1 cellular context compared by ENCODE assay signal in genomic region chr3:48439820-48440589, GRCh38.
TF ChIP-seq lines count a peak whose summit lies in the region.

Gene CCDC51, minus strand, starts transcription at chr3:48440119. Its CDS starts 4,991 bp downstream, at chr3:48435128.
Gene TMA7, plus strand, starts transcription at chr3:48440257. Its CDS starts 40 bp downstream, at chr3:48440297.

TF ChIP-seq in K562, 482 proteins besides CTCF, POLR2A, EP300 and RAD21 (continued from another document and continues in another):
- no peak for TF ChIP-seq CTCFL (IDR thresholded peaks at IDR 0.05; ENCODE audit: borderline replicate concordance, insufficient read depth, low read depth, low read length, poor library complexity, severe bottlenecking)
- no peak for TF ChIP-seq SMARCB1 (IDR thresholded peaks at IDR 0.05; ENCODE audit: insufficient read length, low read depth)
- TF ChIP-seq E4F1 (CRISPR knock-in tag; IDR thresholded peaks at IDR 0.05; ENCODE audit: borderline replicate concordance), result no peak
- TF ChIP-seq NFIX (CRISPR knock-in tag; IDR thresholded peaks at IDR 0.05; ENCODE audit: low read depth), result no peak
- TF ChIP-seq KLF10 (CRISPR knock-in tag; IDR thresholded peaks at IDR 0.05), result no peak
- TF ChIP-seq NCOA2 (IDR thresholded peaks at IDR 0.05; ENCODE audit: partially characterized antibody in 2 of 2), result no peak
- TF ChIP-seq HMGN3 (IDR thresholded peaks at IDR 0.05; ENCODE audit: borderline replicate concordance, extremely low read depth, insufficient read length, low read depth, low read length), result no peak
- TF ChIP-seq BACH1 (tag; IDR thresholded peaks at IDR 0.05), result no peak
- no peak for TF ChIP-seq SAFB2 (IDR thresholded peaks at IDR 0.05; ENCODE audit: borderline replicate concordance, low read depth, low read length, severe bottlenecking)
- TF ChIP-seq GABPB2 (CRISPR knock-in tag; conservative IDR thresholded peaks at IDR 0.05), result no peak
- TF ChIP-seq ZNF41 (CRISPR knock-in tag; conservative IDR thresholded peaks at IDR 0.05), result no peak
- TF ChIP-seq TCFL5 (CRISPR knock-in tag; conservative IDR thresholded peaks at IDR 0.05), result no peak
- peak; percentile 32 to 91 (median 85) for TF ChIP-seq YY1 (IDR thresholded peaks at IDR 0.05; ENCODE audit: borderline replicate concordance in 1 of 3, control insufficient read depth in 1 of 3, extremely low read depth in 1 of 3, insufficient read depth in 3 of 3, insufficient read length in 1 of 3, insufficient replicate concordance in 2 of 3, low read depth in 1 of 3, low read length in 2 of 3)
- TF ChIP-seq NFXL1 (CRISPR knock-in tag; IDR thresholded peaks at IDR 0.05), result no peak
- peak; percentile 68 for TF ChIP-seq MTA2 (IDR thresholded peaks at IDR 0.05; ENCODE audit: low read depth)
- TF ChIP-seq PREB (CRISPR knock-in tag; IDR thresholded peaks at IDR 0.05), result no peak
- no peak for TF ChIP-seq NELFE (IDR thresholded peaks at IDR 0.05; ENCODE audit: insufficient read depth, insufficient read length)
- TF ChIP-seq FOXK1 (CRISPR knock-in tag; IDR thresholded peaks at IDR 0.05; ENCODE audit: borderline replicate concordance), result no peak
- peak; percentile 96 for TF ChIP-seq POLR2G (IDR thresholded peaks at IDR 0.05; ENCODE audit: low read depth, low read length)
- TF ChIP-seq FUS (optimal IDR thresholded peaks at IDR 0.05; ENCODE audit: low read depth, low read length), result no peak
- TF ChIP-seq ZNF655 (CRISPR knock-in tag; IDR thresholded peaks at IDR 0.05), result no peak
- TF ChIP-seq ZNF764 (CRISPR knock-in tag; IDR thresholded peaks at IDR 0.05; ENCODE audit: low read depth), result no peak
- peak; percentile 75; the same call in 1 of the 2 replicates for TF ChIP-seq TOE1 (IDR thresholded peaks at IDR 0.05; ENCODE audit: borderline replicate concordance)
- no peak for TF ChIP-seq TOE1 (CRISPR knock-in tag; IDR thresholded peaks at IDR 0.05; ENCODE audit: borderline replicate concordance, low read depth)
- TF ChIP-seq ZNF175 (CRISPR knock-in tag; IDR thresholded peaks at IDR 0.05; ENCODE audit: low read depth), result no peak
- no peak for TF ChIP-seq ZNF780A (CRISPR knock-in tag; IDR thresholded peaks at IDR 0.05)
- no peak for TF ChIP-seq RCOR1 (IDR thresholded peaks at IDR 0.05; ENCODE audit: borderline replicate concordance in 1 of 2, low read depth in 2 of 2, low read length in 2 of 2)
- TF ChIP-seq TAL1 (IDR thresholded peaks at IDR 0.05), result no peak
- TF ChIP-seq NFE2L1 (tag; IDR thresholded peaks at IDR 0.05; ENCODE audit: borderline replicate concordance, low read depth), result no peak
- TF ChIP-seq EGR1 (conservative IDR thresholded peaks at IDR 0.05), result peak; percentile 89
- no peak for TF ChIP-seq NFATC3 (IDR thresholded peaks at IDR 0.05)
- no peak for TF ChIP-seq ESRRB (CRISPR knock-in tag; IDR thresholded peaks at IDR 0.05; ENCODE audit: borderline replicate concordance)
- no peak for TF ChIP-seq TAF7 (tag; IDR thresholded peaks at IDR 0.05)
- TF ChIP-seq BMI1 (IDR thresholded peaks at IDR 0.05; ENCODE audit: low read length), result no peak
- TF ChIP-seq CHD7 (IDR thresholded peaks at IDR 0.05; ENCODE audit: low read depth, low read length), result no peak
- no peak for TF ChIP-seq MXD1 (CRISPR knock-in tag; IDR thresholded peaks at IDR 0.05; ENCODE audit: borderline replicate concordance, poor library complexity, severe bottlenecking)
- no peak for TF ChIP-seq SREBF2 (CRISPR knock-in tag; IDR thresholded peaks at IDR 0.05)
- no peak for TF ChIP-seq CAMTA2 (CRISPR knock-in tag; conservative IDR thresholded peaks at IDR 0.05)
- no peak for TF ChIP-seq ZNF518B (CRISPR knock-in tag; IDR thresholded peaks at IDR 0.05)
- no peak for TF ChIP-seq POU5F1 (IDR thresholded peaks at IDR 0.05; ENCODE audit: borderline replicate concordance, low read depth, low read length, partially characterized antibody)
- no peak for TF ChIP-seq SMARCC2 (IDR thresholded peaks at IDR 0.05; ENCODE audit: low read depth)
